24 cellular contexts compared by ENCODE assay signal in the genomic region with DNA sequence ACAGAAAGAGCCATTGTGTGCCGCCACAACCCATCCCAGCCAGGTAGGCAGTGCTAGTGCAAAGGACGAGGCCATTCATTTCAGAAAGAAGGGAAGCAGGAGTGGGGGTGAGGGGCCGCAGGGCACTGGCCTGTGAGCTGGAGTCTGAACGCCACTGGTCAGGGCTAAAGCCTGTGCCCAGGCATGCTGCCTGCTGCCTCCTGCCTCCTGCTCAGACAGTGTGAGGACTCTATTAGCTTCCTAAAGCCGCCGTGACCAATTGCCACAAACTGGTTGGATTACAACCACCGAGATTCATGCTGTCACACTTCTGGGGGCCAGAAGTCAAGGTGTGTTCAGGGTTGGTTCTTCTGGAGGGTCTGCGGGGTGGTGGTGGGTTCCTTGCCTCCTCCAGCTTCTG.
"Had no signal": no experiment of that assay in that cellular context is flagged by ENCODE, and none has a peak within 500 bp of the region (broad histone marks: within the 10 kb centered on the region; RNA-seq: fewer than 3 reads in every experiment).

No MANE protein-coding gene starts in this region.

- H3K4me1 ChIP-seq: colonic mucosa, gastrocnemius medialis, left lung, lower lobe of right lung had no signal

- H3K27ac ChIP-seq: colonic mucosa, epithelial cell of prostate, esophagus squamous epithelium, gastrocnemius medialis, heart right ventricle, left lung, lower lobe of right lung had no signal

- H3K36me3 ChIP-seq: colonic mucosa, esophagus squamous epithelium, gastrocnemius medialis, heart right ventricle, left lung, lower lobe of right lung had no signal

- H3K27me3 ChIP-seq: colonic mucosa, esophagus squamous epithelium, gastrocnemius medialis, heart right ventricle, left lung had no signal

- FAIRE-seq: endometrium, islet of Langerhans, keratinocyte had no signal

- H3K4me3 ChIP-seq: colonic mucosa, esophagus squamous epithelium, gastrocnemius medialis, heart right ventricle, left lung, lower lobe of right lung, mucosa of descending colon had no signal

- DNase-seq: colonic mucosa; cortex of kidney; effector CD8-positive, alpha-beta T cell; effector memory CD8-positive, alpha-beta T cell; endodermal cell; erythroblast; esophagus squamous epithelium; foreskin fibroblast; foreskin melanocyte; gastrocnemius medialis; glutamatergic neuron; head of caudate nucleus; heart right ventricle; hippocampal formation; left cardiac atrium; left lung; left ventricle myocardium superior; lower lobe of right lung; mesenchymal stem cell; mucosa of descending colon had no signal

- H3K9me3 ChIP-seq: colonic mucosa, esophagus squamous epithelium, gastrocnemius medialis, left lung, lower lobe of right lung had no signal
